In genomic region chr6:32920610-32921188, GRCh38 we compare ENCODE assay signal across 20 cellular contexts. TPM values are rescaled to one million over a fixed set of nuclear protein-coding genes. Genes with fewer than 3 reads are reported as not detected.
DNase-seq lines count a peak whose midpoint lies in the region; ATAC-seq and TF ChIP-seq lines count a peak whose summit lies in the region.
"Had no signal": no experiment of that assay in that cellular context is flagged by ENCODE, and none has a peak within 500 bp of the region (broad histone marks: within the 10 kb centered on the region; RNA-seq: fewer than 3 reads in every experiment).

No MANE protein-coding gene starts in this region.

- H3K9me3 ChIP-seq in DOHH2 (ENCODE audit: control insufficient read depth, insufficient read depth, low read length) (no peaks in the 10 kb centered on the region), spleen (no peaks in the 10 kb centered on the region)
- H3K9me3 ChIP-seq: testis had no signal

- intact Hi-C loops in spleen (cut with DNase I; ENCODE audit: low total_unique reads): no loop called here

- no peaks in the 10 kb centered on the region for H3K79me2 ChIP-seq in DOHH2 (ENCODE audit: control insufficient read depth, low read length)

- H3K27me3 ChIP-seq in DOHH2 (ENCODE audit: control insufficient read depth, low read length): no peaks in the 10 kb centered on the region
- H3K27me3 ChIP-seq in spleen (replicated peaks in 1 of 7): no peaks in the 10 kb centered on the region
- H3K27me3 ChIP-seq: testis had no signal

- H3K27ac ChIP-seq in DOHH2 (ENCODE audit: low read depth, low read length) (peak overlapping the region; percentile 43), VCaP (peak overlapping the region; percentile 96), spleen (peak overlapping the region in 6 of 8 donors; percentile 10 to 51 (median 30))
- H3K27ac ChIP-seq: coronary artery, PC-9, testis had no signal

- TF ChIP-seq POLR2A in spleen (IDR thresholded peaks at IDR 0.05): no peak

- H3K9me2 ChIP-seq in DOHH2 (replicated peaks; ENCODE audit: control insufficient read depth, low read length): no peaks in the 10 kb centered on the region

- peak overlapping the region; percentile 56 for H3K4me2 ChIP-seq in DOHH2 (ENCODE audit: low read length)
- H3K4me2 ChIP-seq: PC-9 had no signal

- no peaks in the 10 kb centered on the region for H4K20me1 ChIP-seq in DOHH2 (ENCODE audit: control insufficient read depth, insufficient read depth, low read depth, low read length)

- H3F3A ChIP-seq in DOHH2 (ENCODE audit: control insufficient read depth, insufficient read depth): peaks cover 7% of the 10 kb centered on the region; the same call in 1 of the 2 replicates

- TF ChIP-seq CTCF in DOHH2 (IDR thresholded peaks at IDR 0.05; ENCODE audit: low read depth, low read length, poor library complexity, severe bottlenecking): no peak
- TF ChIP-seq CTCF in VCaP (conservative IDR thresholded peaks at IDR 0.05): no peak
- TF ChIP-seq CTCF in spleen (IDR thresholded peaks at IDR 0.05 in 8 of 11, conservative IDR thresholded peaks at IDR 0.05 in 3 of 11): no peak

- DNase-seq in NOMO-1 (lab: John Stamatoyannopoulos, UW; ENCODE audit: unreplicated experiment in 2 of 2) (peak; percentile 14 to 64), spleen (no peak), NCI-H510A treated with DMSO at 0.1 percent for 48 hours (lab: John Stamatoyannopoulos, UW) (no peak)
- DNase-seq: activated CD4-positive, alpha-beta T cell treated with anti-CD3 and anti-CD28 coated beads, Interleukin-2, amount 50 U/mL, for 48 hours; activated T-cell treated with anti-CD3 and anti-CD28 coated beads, Interleukin-2, amount 50 U/mL, for 4 hours; CD4-positive, alpha-beta T cell; foreskin melanocyte; left ventricle myocardium superior; NCI-H2029; PC-9; stimulated activated CD4-positive, alpha-beta T cell treated with anti-CD3 and anti-CD28 coated beads, Interleukin-4, amount 100 ng/mL, for 4 hours; stimulated activated CD8-positive, alpha-beta memory T cell treated with anti-CD3 and anti-CD28 coated beads, Interleukin-4, amount 100 ng/mL, for 48 hours; testis had no signal

- H3K36me3 ChIP-seq in DOHH2 (ENCODE audit: control insufficient read depth, low read length) (no peaks in the 10 kb centered on the region), spleen (no peaks in the 10 kb centered on the region)

- H3K4me3 ChIP-seq in DOHH2 (ENCODE audit: low read length) (peak overlapping the region; percentile 32), spleen (no peak overlapping the region)
- H3K4me3 ChIP-seq: coronary artery, PC-9, testis had no signal

- no peak for ATAC-seq in GM21515 (IDR thresholded peaks at IDR 0.05; ENCODE audit: unreplicated experiment)
- ATAC-seq in GM18867 (IDR thresholded peaks at IDR 0.05; ENCODE audit: unreplicated experiment): no peak
- ATAC-seq: activated T-cell treated with anti-CD3 and anti-CD28 coated beads, Interleukin-2, amount 50 U/mL, for 4 hours; left ventricle myocardium superior had no signal

- 29 to 41% (median 30%) methylated on average over 2 of the region's 2 CpGs for whole genome bisulfite sequencing in spleen, 5 donors

- peaks cover 63% of the 10 kb centered on the region for H3K4me1 ChIP-seq in DOHH2 (ENCODE audit: control insufficient read depth, low read length)
- H3K4me1 ChIP-seq in spleen: peaks cover 0 to 43% (median 20%) of the 10 kb centered on the region in 6 donors
- H3K4me1 ChIP-seq: testis had no signal

RNA-seq across cellular contexts. Expression of gene HLA-DMB, which starts 20.1 kb away (rescaled TPM):
- total RNA-seq in spleen: 100 to 1,000 TPM; 124 to 178 (median 144) TPM
- 100 to 1,000 TPM; 158 to 226 (median 209) TPM for polyA plus RNA-seq in spleen
- total RNA-seq: NCI-H460, osteocyte had no signal

RNA-seq across cellular contexts. Expression of gene HLA-DMA, which starts 32.2 kb away (rescaled TPM):
- total RNA-seq in spleen: 100 to 1,000 TPM; 141 to 218 (median 173) TPM
- 100 to 1,000 TPM; 235 to 423 (median 270) TPM for polyA plus RNA-seq in spleen

RNA-seq across cellular contexts. Expression of gene BRD2, which starts 47.7 kb away (rescaled TPM):
- 100 to 1,000 TPM; 169 to 277 (median 234) TPM for total RNA-seq in spleen
- 100 to 1,000 TPM in 2 of 3 donors, 10 to 100 TPM in 1; 80.5 to 127 (median 103) TPM for polyA plus RNA-seq in spleen

Comparison
In these comparisons a context has a peak if more than half of its experiments do, and no peak if none do; other contexts are left out.
1. H3K27ac ChIP-seq: peak in every context shown above with its lines; median percentile 96 in VCaP; 43 in DOHH2; 30 in spleen.
2. DNase-seq: peak in NOMO-1 (2 of 2); none in spleen (single experiment) and NCI-H510A treated with DMSO at 0.1 percent for 48 hours (single experiment).